Comparison of ENCODE assay signal across 10 cellular contexts in genomic region chr3:152377184-152377570, GRCh38.
A peak's percentile ranks its signal among the peaks of the same experiment; 100 is the strongest.
DNase-seq lines count a peak whose midpoint lies in the region; ATAC-seq, FAIRE-seq and TF ChIP-seq lines count a peak whose summit lies in the region.
"Had no signal": no experiment of that assay in that cellular context is flagged by ENCODE, and none has a peak within 500 bp of the region (broad histone marks: within the 10 kb centered on the region; RNA-seq: fewer than 3 reads in every experiment).

No MANE protein-coding gene starts in this region.

- no peak overlapping the region for H2AK5ac ChIP-seq in mesenchymal stem cell (ENCODE audit: low read length, severe bottlenecking)

- intact Hi-C loops in activated CD4-positive, alpha-beta T cell treated with anti-CD3 and anti-CD28 coated beads for 36 hours (cut with DNase I, micrococcal nuclease): no loop called here

- H3K27me3 ChIP-seq in astrocyte (ENCODE audit: insufficient read depth, low read length) (no peaks in the 10 kb centered on the region), mesenchymal stem cell (ENCODE audit: control insufficient read depth in 1 of 2, insufficient read depth in 1 of 2, low read length in 2 of 2) (no peaks in the 10 kb centered on the region)

- no peak overlapping the region for H2BK12ac ChIP-seq in mesenchymal stem cell (ENCODE audit: low read length in 2 of 2)

- H3K4me2 ChIP-seq in astrocyte (ENCODE audit: low read length) (no peak overlapping the region), mesenchymal stem cell (ENCODE audit: low read length, poor library complexity, severe bottlenecking) (no peak overlapping the region)

- H3K79me1 ChIP-seq in mesenchymal stem cell (replicated peaks; ENCODE audit: low read length, poor library complexity, severe bottlenecking): peaks cover 1% of the 10 kb centered on the region

- TF ChIP-seq CTCF in astrocyte (IDR thresholded peaks at IDR 0.05; ENCODE audit: insufficient read depth, low read depth, low read length): no peak

- H3K4me1 Mint-ChIP-seq in activated CD4-positive, alpha-beta T cell treated with anti-CD3 and anti-CD28 coated beads for 36 hours: peaks cover 74% of the 10 kb centered on the region
- peaks cover 32% of the 10 kb centered on the region for H3K4me1 Mint-ChIP-seq in astrocyte (ENCODE audit: low read depth, unreplicated experiment)

- H3K27me3 Mint-ChIP-seq in activated CD4-positive, alpha-beta T cell treated with anti-CD3 and anti-CD28 coated beads for 36 hours: no peaks in the 10 kb centered on the region
- no peaks in the 10 kb centered on the region for H3K27me3 Mint-ChIP-seq in astrocyte (ENCODE audit: low read depth, unreplicated experiment)

- H3K23ac ChIP-seq in mesenchymal stem cell (ENCODE audit: low read length in 2 of 2): no peak overlapping the region

- H2BK15ac ChIP-seq in mesenchymal stem cell (ENCODE audit: low read depth, poor library complexity, severe bottlenecking): no peak overlapping the region

- H2BK120ac ChIP-seq in mesenchymal stem cell (ENCODE audit: low read depth, low read length): no peak overlapping the region

- no peak overlapping the region for H3K4me3 Mint-ChIP-seq in activated CD4-positive, alpha-beta T cell treated with anti-CD3 and anti-CD28 coated beads for 36 hours
- H3K4me3 Mint-ChIP-seq in astrocyte (ENCODE audit: unreplicated experiment): no peak overlapping the region

- H3K36me3 Mint-ChIP-seq in activated CD4-positive, alpha-beta T cell treated with anti-CD3 and anti-CD28 coated beads for 36 hours (ENCODE audit: low read depth): peaks cover 38% of the 10 kb centered on the region
- peaks cover 4% of the 10 kb centered on the region for H3K36me3 Mint-ChIP-seq in astrocyte (ENCODE audit: low read depth, unreplicated experiment)

- no peak overlapping the region for H3K14ac ChIP-seq in mesenchymal stem cell (ENCODE audit: low read length in 2 of 2)

- FAIRE-seq in astrocyte (lab: Jason Lieb, UNC): no peak

- H4K8ac ChIP-seq in mesenchymal stem cell (ENCODE audit: low read length): no peak overlapping the region

- H3K9me3 ChIP-seq in astrocyte (ENCODE audit: insufficient read depth, low read depth, low read length) (no peaks in the 10 kb centered on the region), mesenchymal stem cell (ENCODE audit: control insufficient read depth, low read length) (no peaks in the 10 kb centered on the region)

- H4K91ac ChIP-seq in mesenchymal stem cell (ENCODE audit: low read length): no peak overlapping the region

- H4K20me1 ChIP-seq in astrocyte (ENCODE audit: insufficient read depth, low read length): peaks cover 59% of the 10 kb centered on the region

- no peak for ATAC-seq in activated CD4-positive, alpha-beta T cell treated with anti-CD3 and anti-CD28 coated beads for 36 hours
- peak; percentile 21 for ATAC-seq in HG02938 (IDR thresholded peaks at IDR 0.05; ENCODE audit: unreplicated experiment)

- peaks cover 6% of the 10 kb centered on the region for H3K36me3 ChIP-seq in astrocyte (ENCODE audit: insufficient read depth, low read length)
- peaks cover 8 to 12% of the 10 kb centered on the region in 2 experiments for H3K36me3 ChIP-seq in mesenchymal stem cell (ENCODE audit: control insufficient read depth in 1 of 2, insufficient read depth in 2 of 2, low read depth in 1 of 2, low read length in 2 of 2)

- peak overlapping the region; percentile 83 for H3K27ac Mint-ChIP-seq in activated CD4-positive, alpha-beta T cell treated with anti-CD3 and anti-CD28 coated beads for 36 hours
- H3K27ac Mint-ChIP-seq in astrocyte (ENCODE audit: unreplicated experiment): no peak overlapping the region

- H3K27ac ChIP-seq in astrocyte (ENCODE audit: low read depth, low read length) (peak overlapping the region; percentile 25), substantia nigra (ENCODE audit: low read depth, low read length, poor library complexity, severe bottlenecking) (peak overlapping the region; percentile 74), mesenchymal stem cell (ENCODE audit: low read length, poor library complexity, severe bottlenecking) (no peak overlapping the region)

- H3K9me3 Mint-ChIP-seq in activated CD4-positive, alpha-beta T cell treated with anti-CD3 and anti-CD28 coated beads for 36 hours (ENCODE audit: low read depth): peaks cover 5% of the 10 kb centered on the region
- no peaks in the 10 kb centered on the region for H3K9me3 Mint-ChIP-seq in astrocyte (ENCODE audit: unreplicated experiment)

- no CpG with 5 or more reads among the region's 4 CpGs for WGBS in mesenchymal stem cell

- no peak overlapping the region for H3K4ac ChIP-seq in mesenchymal stem cell (ENCODE audit: low read depth in 1 of 2, low read length in 2 of 2)

- CTCF ChIA-PET in activated CD4-positive, alpha-beta T cell treated with anti-CD3 and anti-CD28 coated beads for 36 hours (lab: Charles Lee): interaction anchor here (1.2 kb wide), 1 partner anchor 40 kb away, joined by 3 read pairs; no protein-coding TSS in a partner anchor

- H3K4me1 ChIP-seq in astrocyte (ENCODE audit: insufficient read depth, low read length): peaks cover 14% of the 10 kb centered on the region
- peaks cover 3% of the 10 kb centered on the region for H3K4me1 ChIP-seq in mesenchymal stem cell (ENCODE audit: control insufficient read depth, insufficient read depth, low read depth, low read length)

- DNase-seq in activated CD4-positive, alpha-beta T cell treated with anti-CD3 and anti-CD28 coated beads for 36 hours: no peak
- no peak for DNase-seq in activated CD4-positive, alpha-beta T cell treated with anti-CD3 and anti-CD28 coated beads, Interleukin-2, amount 50 U/mL, for 4 hours
- DNase-seq in astrocyte (ENCODE audit: low read depth): no peak
- DNase-seq in substantia nigra (lab: John Stamatoyannopoulos, UW): no peak
- no peak for DNase-seq in NCI-H2081 treated with DMSO at 0.1 percent for 48 hours (lab: John Stamatoyannopoulos, UW)
- no peak for DNase-seq in T-helper 2 cell
- no peak for DNase-seq in mesenchymal stem cell
- DNase-seq: activated CD8-positive, alpha-beta memory T cell treated with anti-CD3 and anti-CD28 coated beads for 24 hours; NK-92 treated with Interleukin-12 subunit alpha and Interleukin-12 subunit beta, amount 100 ng/mL, for 24 hours had no signal

- H3K4me3 ChIP-seq in astrocyte (ENCODE audit: insufficient read depth, low read depth, low read length) (no peak overlapping the region), mesenchymal stem cell (ENCODE audit: insufficient read depth in 1 of 2, low read depth in 1 of 2, low read length in 2 of 2) (no peak overlapping the region)

- H2AFZ ChIP-seq in astrocyte (ENCODE audit: low read depth, low read length) (no peak overlapping the region), mesenchymal stem cell (ENCODE audit: low read depth, low read length) (no peak overlapping the region)

- no peak overlapping the region for H2BK5ac ChIP-seq in mesenchymal stem cell (ENCODE audit: low read depth, low read length, poor library complexity, severe bottlenecking)

- H3K9ac ChIP-seq in astrocyte (ENCODE audit: low read length) (no peak overlapping the region), mesenchymal stem cell (ENCODE audit: low read length) (no peak overlapping the region)

- H3K79me2 ChIP-seq in astrocyte (ENCODE audit: insufficient read depth, low read length): peaks cover 99% of the 10 kb centered on the region

- POLR2A ChIA-PET in activated CD4-positive, alpha-beta T cell treated with anti-CD3 and anti-CD28 coated beads for 36 hours (lab: Charles Lee): no interaction called here

- no peak overlapping the region for H3K18ac ChIP-seq in mesenchymal stem cell (ENCODE audit: low read depth in 1 of 2, low read length in 2 of 2)
